ENCODE assay signal across 9 cellular contexts in the genomic region with DNA sequence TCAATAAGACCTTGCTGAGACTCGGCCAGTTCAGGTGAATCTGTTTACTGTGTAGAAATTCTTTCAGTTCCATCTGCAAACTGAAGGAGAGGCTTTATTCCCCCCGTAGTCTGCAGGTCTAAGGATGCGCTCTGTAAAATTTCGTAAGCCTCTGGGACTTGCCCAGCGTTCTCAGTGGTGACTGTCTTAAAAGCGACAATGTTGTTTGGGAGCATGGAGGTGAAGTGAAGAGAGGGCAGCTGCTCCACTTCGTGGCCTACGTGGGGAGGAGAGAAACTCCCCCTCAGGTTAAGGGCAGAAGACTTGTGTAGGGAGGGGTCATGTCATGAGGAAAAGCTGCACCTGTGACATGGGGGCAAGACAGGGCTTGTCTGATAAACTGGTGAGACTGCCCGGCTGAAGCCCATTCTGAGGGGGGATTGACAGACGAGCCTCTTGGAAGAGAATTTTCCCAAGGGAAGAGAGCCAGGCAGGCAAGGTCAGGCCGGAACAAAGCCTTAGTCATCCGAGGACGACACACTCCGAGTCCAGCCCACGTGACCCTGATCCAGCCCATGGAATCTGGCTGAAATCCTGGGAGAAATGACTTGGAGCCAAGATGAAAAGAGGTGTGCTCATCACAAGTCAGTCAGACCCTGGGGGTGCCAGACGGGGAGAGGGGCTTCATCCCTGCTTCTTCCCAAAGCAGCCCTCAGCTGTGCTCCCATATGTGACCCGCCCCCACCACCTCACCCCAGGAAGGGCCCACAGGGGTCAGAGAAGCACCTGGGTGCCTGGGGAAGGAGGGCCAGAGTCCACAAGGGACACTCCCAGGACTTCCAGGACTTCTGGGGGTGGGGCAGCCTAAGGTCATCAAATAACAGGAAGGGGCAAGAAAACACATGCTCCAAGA.
DNase-seq lines count a peak whose midpoint lies in the region; FAIRE-seq and TF ChIP-seq lines count a peak whose summit lies in the region.
"Had no signal": no experiment of that assay in that cellular context is flagged by ENCODE, and none has a peak within 500 bp of the region (broad histone marks: within the 10 kb centered on the region; RNA-seq: fewer than 3 reads in every experiment).

No MANE protein-coding gene starts in this region.

- TF ChIP-seq CTCF in bronchial epithelial cell (IDR thresholded peaks at IDR 0.05; ENCODE audit: insufficient read depth, low read length, severe bottlenecking): no peak

- POLR2A ChIA-PET in activated CD4-positive, alpha-beta memory T cell treated with anti-CD3 and anti-CD28 coated beads for 36 hours (lab: Charles Lee): no interaction called here

- intact Hi-C loops in activated CD4-positive, alpha-beta memory T cell treated with anti-CD3 and anti-CD28 coated beads for 36 hours (cut with micrococcal nuclease): no loop called here

- no peaks in the 10 kb centered on the region for H3K4me1 Mint-ChIP-seq in activated CD4-positive, alpha-beta memory T cell treated with anti-CD3 and anti-CD28 coated beads for 36 hours (ENCODE audit: low read depth)

- H3K4me3 ChIP-seq in bronchial epithelial cell (ENCODE audit: low read depth, low read length): no peak overlapping the region
- no peak overlapping the region for H3K4me3 ChIP-seq in thymus (ENCODE audit: low read length)

- peaks cover 3% of the 10 kb centered on the region for H3K27me3 Mint-ChIP-seq in activated CD4-positive, alpha-beta memory T cell treated with anti-CD3 and anti-CD28 coated beads for 36 hours

- H3K27ac ChIP-seq in thymus (ENCODE audit: low read depth): peak overlapping the region; percentile 61

- H3K36me3 Mint-ChIP-seq in activated CD4-positive, alpha-beta memory T cell treated with anti-CD3 and anti-CD28 coated beads for 36 hours: no peaks in the 10 kb centered on the region

- no peak overlapping the region for H3K27ac Mint-ChIP-seq in activated CD4-positive, alpha-beta memory T cell treated with anti-CD3 and anti-CD28 coated beads for 36 hours

- DNase-seq in NCI-H1105 (lab: John Stamatoyannopoulos, UW) (peak; percentile 50), bronchial epithelial cell (ENCODE audit: low read depth) (peak; percentile 86), islet precursor cell (peak; percentile 93), NCI-H2081 (lab: John Stamatoyannopoulos, UW) (no peak), ureter (ENCODE audit: low spot score) (no peak), AML-193 (lab: John Stamatoyannopoulos, UW) (no peak)
- DNase-seq in activated CD4-positive, alpha-beta memory T cell treated with anti-CD3 and anti-CD28 coated beads for 36 hours: no peak

- no peaks in the 10 kb centered on the region for H3K9me3 ChIP-seq in thymus (ENCODE audit: control insufficient read depth)

- WGBS in thymus: 91% methylated on average over 17 of the region's 17 CpGs

- CTCF ChIA-PET in activated CD4-positive, alpha-beta memory T cell treated with anti-CD3 and anti-CD28 coated beads for 36 hours (lab: Charles Lee): no interaction called here

- no peaks in the 10 kb centered on the region for H3K36me3 ChIP-seq in bronchial epithelial cell (ENCODE audit: control insufficient read depth, insufficient read depth, low read length)
- no peaks in the 10 kb centered on the region for H3K36me3 ChIP-seq in thymus (ENCODE audit: control insufficient read depth, insufficient read depth)

- no peak overlapping the region for H3K4me3 Mint-ChIP-seq in activated CD4-positive, alpha-beta memory T cell treated with anti-CD3 and anti-CD28 coated beads for 36 hours

- H3K9me3 Mint-ChIP-seq in activated CD4-positive, alpha-beta memory T cell treated with anti-CD3 and anti-CD28 coated beads for 36 hours: peaks cover 10% of the 10 kb centered on the region

- FAIRE-seq in bronchial epithelial cell (lab: Jason Lieb, UNC): no peak
- FAIRE-seq: endometrium had no signal

- H3K27me3 ChIP-seq in bronchial epithelial cell (ENCODE audit: control insufficient read depth, insufficient read depth, low read length) (no peaks in the 10 kb centered on the region), thymus (ENCODE audit: control insufficient read depth, insufficient read depth) (no peaks in the 10 kb centered on the region)

- no peaks in the 10 kb centered on the region for H3K4me1 ChIP-seq in thymus (ENCODE audit: control insufficient read depth, insufficient read depth, low read length)

Comparison
In these comparisons a context has a peak if more than half of its experiments do, and no peak if none do; other contexts are left out.
1. DNase-seq: peak in NCI-H1105 (single experiment), bronchial epithelial cell (single experiment) and islet precursor cell (single experiment); none in NCI-H2081 (0 of 2), ureter (single experiment), activated CD4-positive, alpha-beta memory T cell treated with anti-CD3 and anti-CD28 coated beads for 36 hours (single experiment) and AML-193 (0 of 2).